In the genomic region with DNA sequence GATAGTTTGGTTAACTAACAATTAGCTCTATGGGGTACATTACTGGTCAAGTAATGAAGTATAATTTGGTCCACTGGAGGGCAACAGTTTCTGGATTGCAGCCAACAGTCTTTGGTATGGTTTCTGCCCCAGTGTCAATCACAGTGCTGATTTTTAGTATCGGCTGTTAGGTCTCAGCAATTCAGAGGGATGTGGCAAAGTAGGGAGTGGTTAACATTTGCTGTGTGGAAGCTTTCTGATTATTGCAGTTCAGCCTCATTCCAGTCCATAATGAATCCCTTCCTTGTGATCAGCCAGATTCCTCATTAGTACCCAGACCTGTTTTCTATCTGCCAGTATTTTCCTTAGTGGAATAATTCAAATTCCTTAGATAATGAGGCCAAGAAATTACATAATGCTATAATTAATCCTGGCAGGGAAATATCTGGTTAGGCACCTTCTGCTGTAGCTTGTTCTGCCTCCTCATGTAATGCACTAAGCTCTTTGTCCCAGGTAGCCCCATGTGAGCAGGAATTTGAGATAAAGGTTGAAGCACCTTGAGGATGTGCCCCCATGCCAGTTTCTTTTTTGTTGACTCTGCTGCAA, we compare ENCODE assay signal across 11 cellular contexts. TPM values are rescaled to one million over a fixed set of nuclear protein-coding genes. Genes with fewer than 3 reads are reported as not detected.
A peak's percentile ranks its signal among the peaks of the same experiment; 100 is the strongest.
DNase-seq lines count a peak whose midpoint lies in the region; ATAC-seq, FAIRE-seq and TF ChIP-seq lines count a peak whose summit lies in the region.
"Had no signal": no experiment of that assay in that cellular context is flagged by ENCODE, and none has a peak within 500 bp of the region (broad histone marks: within the 10 kb centered on the region; RNA-seq: fewer than 3 reads in every experiment).

No MANE protein-coding gene starts in this region.

- no peak overlapping the region for H3K4me3 ChIP-seq in HEK293 (ENCODE audit: low read depth, low read length)
- no peak overlapping the region for H3K4me3 ChIP-seq in epithelial cell of proximal tubule (ENCODE audit: low read depth, low read length)

- CTCF ChIA-PET in HEK293 (lab: Yijun Ruan, JAX): interaction anchor here (0.5 to 6.5 kb wide), 7 partner anchors 72 to 540 kb away, joined by 3 to 48 read pairs (median 6); no protein-coding TSS in a partner anchor

- POLR2A ChIA-PET in HEK293 (lab: Yijun Ruan, JAX): interaction anchor here (0.9 kb wide), 1 partner anchor 11 kb away, joined by 3 read pairs; no protein-coding TSS in a partner anchor

- no peak for TF ChIP-seq POLR2A in GM12891 (IDR thresholded peaks at IDR 0.05; ENCODE audit: low read depth, low read length)

- H3K27ac ChIP-seq in HEK293 (ENCODE audit: extremely low read depth, low read depth, low read length): no peak overlapping the region

- H3K9me3 ChIP-seq in HEK293 (ENCODE audit: control insufficient read depth, insufficient read depth, low read depth, low read length): no peaks in the 10 kb centered on the region

- H3K36me3 ChIP-seq in HEK293 (ENCODE audit: control insufficient read depth in 2 of 2, insufficient read depth in 1 of 2, low read length in 2 of 2): peaks cover 0 to 28% of the 10 kb centered on the region in 2 experiments; a peak in 2 of 3 replicates

- no peak for TF ChIP-seq CTCF in HEK293 (tag by site-specific recombination; IDR thresholded peaks at IDR 0.05)
- TF ChIP-seq CTCF in epithelial cell of proximal tubule (conservative IDR thresholded peaks at IDR 0.05; ENCODE audit: low read depth, low read length): peak; percentile 31
- no peak for TF ChIP-seq CTCF in omental fat pad (IDR thresholded peaks at IDR 0.05)

- H3K4me1 ChIP-seq in HEK293 (ENCODE audit: control insufficient read depth, insufficient read depth, low read length): no peaks in the 10 kb centered on the region

- no peak for FAIRE-seq in GM12891 (lab: Jason Lieb, UNC)

- ATAC-seq in omental fat pad (ENCODE audit: low FRiP score): peak; percentile 57
- ATAC-seq in HG03439 (IDR thresholded peaks at IDR 0.05; ENCODE audit: unreplicated experiment): no peak
- ATAC-seq in activated CD4-positive, CD25-positive, alpha-beta regulatory T cell treated with anti-CD3 and anti-CD28 coated beads, Interleukin-2, amount 50 U/mL, for 24 hours: no peak
- no peak for ATAC-seq in stimulated activated naive CD8-positive, alpha-beta T cell treated with anti-CD3 and anti-CD28 coated beads, Interleukin-15, Interleukin-2, amounts not matched to agents 100 U/mL and 50 U/mL, for 24 hours

- peak; percentile 84 for DNase-seq in NCI-H748 treated with DMSO at 0.1 percent for 48 hours (lab: John Stamatoyannopoulos, UW)
- DNase-seq in epithelial cell of proximal tubule (ENCODE audit: low read depth): peak; percentile 40
- no peak for DNase-seq in omental fat pad (ENCODE audit: low spot score)
- DNase-seq in GM12891 (ENCODE audit: insufficient read length, low spot score): no peak
- DNase-seq in stimulated activated naive CD8-positive, alpha-beta T cell treated with anti-CD3 and anti-CD28 coated beads, Interleukin-15, Interleukin-2, amounts not matched to agents 100 U/mL and 50 U/mL, for 24 hours: no peak
- DNase-seq: activated B cell treated with CpG ODN at 0.5 μM for 24 hours, cerebellar nuclear complex, NCI-H1930 had no signal

TF ChIP-seq in HEK293, 187 proteins besides CTCF, POLR2A, EP300 and RAD21:
- TF ChIP-seq ZNF610 (tag by site-specific recombination; IDR thresholded peaks at IDR 0.05; ENCODE audit: borderline replicate concordance) (no peak), SP7 (tag by site-specific recombination; IDR thresholded peaks at IDR 0.05) (peak; percentile 73)
TF ChIP-seq in HEK293: peak in this region for 1.

TF ChIP-seq in GM12891, 5 proteins besides CTCF, POLR2A, EP300 and RAD21:
- no peak for TF ChIP-seq SPI1 (IDR thresholded peaks at IDR 0.05; ENCODE audit: low read depth, low read length)
- no peak for TF ChIP-seq POLR2AphosphoS5 (IDR thresholded peaks at IDR 0.05; ENCODE audit: low read depth, low read length)
- TF ChIP-seq PAX5 (IDR thresholded peaks at IDR 0.05; ENCODE audit: insufficient read depth, low read length, severe bottlenecking): no peak
- no peak for TF ChIP-seq POU2F2 (IDR thresholded peaks at IDR 0.05; ENCODE audit: low read depth, low read length)
- TF ChIP-seq TAF1 (IDR thresholded peaks at IDR 0.05; ENCODE audit: low read depth, low read length): no peak

RNA-seq across cellular contexts. Expression of gene F3, which starts 14.0 kb away (rescaled TPM):
- total RNA-seq in epithelial cell of proximal tubule (179 and 246 TPM in 2 replicates), omental fat pad (100 to 1,000 TPM in 3 of 4 donors, 10 to 100 TPM in 1; 91.0 to 244 (median 186) TPM)
- polyA plus RNA-seq in GM12891 (2012; ENCODE audit: low read depth, missing spikeins): not detected

Comparison
In these comparisons a context has a peak if more than half of its experiments do, and no peak if none do; other contexts are left out.
1. DNase-seq: peak in NCI-H748 treated with DMSO at 0.1 percent for 48 hours (single experiment) and epithelial cell of proximal tubule (single experiment); none in omental fat pad (single experiment), GM12891 (single experiment) and stimulated activated naive CD8-positive, alpha-beta T cell treated with anti-CD3 and anti-CD28 coated beads, Interleukin-15, Interleukin-2, amounts not matched to agents 100 U/mL and 50 U/mL, for 24 hours (single experiment).